In genomic region chr3:50427255-50427654, GRCh38 we compare ENCODE assay signal across 20 cellular contexts.
A peak's percentile ranks its signal among the peaks of the same experiment; 100 is the strongest.
DNase-seq lines count a peak whose midpoint lies in the region; ATAC-seq and TF ChIP-seq lines count a peak whose summit lies in the region.
"Had no signal": no experiment of that assay in that cellular context is flagged by ENCODE, and none has a peak within 500 bp of the region (broad histone marks: within the 10 kb centered on the region; RNA-seq: fewer than 3 reads in every experiment).

No MANE protein-coding gene starts in this region.

- no peak overlapping the region for H4K8ac ChIP-seq in mesendoderm (ENCODE audit: low read depth, low read length)

- peak overlapping the region; percentile 8 for H3K56ac ChIP-seq in mesendoderm (ENCODE audit: low read length)

- no peaks in the 10 kb centered on the region for H3K36me3 Mint-ChIP-seq in stimulated activated effector memory CD8-positive, alpha-beta T cell treated with anti-CD3 and anti-CD28 coated beads, Interleukin-12 subunit alpha, Interleukin-12 subunit beta, amount 100 ng/mL, for 72 hours
- H3K36me3 Mint-ChIP-seq: CD8-positive, alpha-beta T cell had no signal

- H3K4ac ChIP-seq in mesendoderm (ENCODE audit: low read depth, low read length), result no peak overlapping the region

- no peak overlapping the region for H2BK15ac ChIP-seq in mesendoderm (replicated peaks; ENCODE audit: low read depth)

- H3K4me2 ChIP-seq in mesendoderm (ENCODE audit: low read length), result no peak overlapping the region
- H3K4me2 ChIP-seq: GM23338 had no signal

- H3K9ac ChIP-seq in mesendoderm (ENCODE audit: low read length), result no peak overlapping the region

- no peak for ATAC-seq in stimulated activated effector memory CD8-positive, alpha-beta T cell treated with anti-CD3 and anti-CD28 coated beads, Interleukin-12 subunit alpha, Interleukin-12 subunit beta, amount 100 ng/mL, for 72 hours
- ATAC-seq in GM21515 (IDR thresholded peaks at IDR 0.05; ENCODE audit: unreplicated experiment) (no peak), heart left ventricle (no peak)
- ATAC-seq: GM23338 had no signal

- no peak overlapping the region for H2AK5ac ChIP-seq in mesendoderm (ENCODE audit: low read length)

- no peak overlapping the region for H3K23ac ChIP-seq in mesendoderm (ENCODE audit: low read length)

- no peaks in the 10 kb centered on the region for H3K79me2 ChIP-seq in mesendoderm (ENCODE audit: control insufficient read depth, insufficient read depth, low read length)

- no CpG with 5 or more reads among the region's 13 CpGs for WGBS in mesendoderm (ENCODE audit: extremely low coverage, insufficient coverage, low lambda C conversion rate)
- WGBS in heart left ventricle, 4 donors, result 93 to 96% (median 94%) methylated on average over 13 of the region's 13 CpGs

- no peak overlapping the region for H3K27ac ChIP-seq in mesendoderm (ENCODE audit: low read depth, low read length)
- H3K27ac ChIP-seq in heart left ventricle, result no peak overlapping the region
- H3K27ac ChIP-seq: C4-2B had no signal

- peak; percentile 54 for DNase-seq in NCI-H1092 (lab: John Stamatoyannopoulos, UW)
- DNase-seq in NCI-H69 (lab: John Stamatoyannopoulos, UW), result peak; percentile 68
- DNase-seq in mesendoderm, result no peak
- DNase-seq in stimulated activated effector memory CD8-positive, alpha-beta T cell treated with anti-CD3 and anti-CD28 coated beads, Interleukin-12 subunit alpha, Interleukin-12 subunit beta, amount 100 ng/mL, for 72 hours (ENCODE audit: low spot score in 2 of 2), result no peak
- DNase-seq in ureter (ENCODE audit: low spot score), result no peak
- no peak for DNase-seq in heart left ventricle
- DNase-seq: Caco-2; CD8-positive, alpha-beta T cell; H9; NCI-H1048; NCI-H146; NCI-H1930; NCI-H510A; NCI-H82; SHP77 treated with DMSO at 0.1 percent for 48 hours; T-helper 1 cell had no signal

- H3K4me1 ChIP-seq in mesendoderm (ENCODE audit: control insufficient read depth, low read depth, low read length) (peaks cover 7% of the 10 kb centered on the region), heart left ventricle (peaks cover 0 to 10% (median 0%) of the 10 kb centered on the region in 12 donors)
- H3K4me1 ChIP-seq: Caco-2 had no signal

- no peaks in the 10 kb centered on the region for H3K36me3 ChIP-seq in mesendoderm (ENCODE audit: control insufficient read depth, insufficient read depth, low read length)
- no peaks in the 10 kb centered on the region for H3K36me3 ChIP-seq in heart left ventricle

- intact Hi-C loops in heart left ventricle (cut with DNase I), result no loop called here

- no peaks in the 10 kb centered on the region for H3K79me1 ChIP-seq in mesendoderm (ENCODE audit: low read length)

- no peak overlapping the region for H3K4me3 Mint-ChIP-seq in stimulated activated effector memory CD8-positive, alpha-beta T cell treated with anti-CD3 and anti-CD28 coated beads, Interleukin-12 subunit alpha, Interleukin-12 subunit beta, amount 100 ng/mL, for 72 hours
- H3K4me3 Mint-ChIP-seq: B cell; CD8-positive, alpha-beta T cell; GM23338; H9 had no signal

- no peak for TF ChIP-seq POLR2A in heart left ventricle (IDR thresholded peaks at IDR 0.05)

- H3K9me3 Mint-ChIP-seq in stimulated activated effector memory CD8-positive, alpha-beta T cell treated with anti-CD3 and anti-CD28 coated beads, Interleukin-12 subunit alpha, Interleukin-12 subunit beta, amount 100 ng/mL, for 72 hours, result no peaks in the 10 kb centered on the region
- H3K9me3 Mint-ChIP-seq: CD8-positive, alpha-beta T cell; GM23338; H9 had no signal

- no peak overlapping the region for H3K18ac ChIP-seq in mesendoderm (ENCODE audit: low read length)

- H3K4me1 Mint-ChIP-seq in stimulated activated effector memory CD8-positive, alpha-beta T cell treated with anti-CD3 and anti-CD28 coated beads, Interleukin-12 subunit alpha, Interleukin-12 subunit beta, amount 100 ng/mL, for 72 hours, result peaks cover 65% of the 10 kb centered on the region
- H3K4me1 Mint-ChIP-seq: B cell had no signal

- no peaks in the 10 kb centered on the region for H3K9me3 ChIP-seq in heart left ventricle
- H3K9me3 ChIP-seq: Caco-2 had no signal

- H3K27ac Mint-ChIP-seq in stimulated activated effector memory CD8-positive, alpha-beta T cell treated with anti-CD3 and anti-CD28 coated beads, Interleukin-12 subunit alpha, Interleukin-12 subunit beta, amount 100 ng/mL, for 72 hours, result peak overlapping the region; percentile 88
- H3K27ac Mint-ChIP-seq: B cell, GM23338 had no signal

- H2BK120ac ChIP-seq in mesendoderm (ENCODE audit: low read depth, low read length), result no peak overlapping the region

- H3K4me3 ChIP-seq in mesendoderm (ENCODE audit: low read length) (no peak overlapping the region), heart left ventricle (no peak overlapping the region)
- H3K4me3 ChIP-seq: GM23338 had no signal

- H4K5ac ChIP-seq in mesendoderm (ENCODE audit: low read length), result no peak overlapping the region

- H3K27me3 ChIP-seq in mesendoderm (ENCODE audit: insufficient read depth, low read length, poor library complexity), result no peaks in the 10 kb centered on the region
- no peaks in the 10 kb centered on the region for H3K27me3 ChIP-seq in heart left ventricle

- H2BK5ac ChIP-seq in mesendoderm (ENCODE audit: low read length), result no peak overlapping the region

- TF ChIP-seq CTCF in heart left ventricle (IDR thresholded peaks at IDR 0.05), result no peak

Comparison
In these comparisons a context has a peak if more than half of its experiments do, and no peak if none do; other contexts are left out.
1. DNase-seq: peak in NCI-H1092 (single experiment) and NCI-H69 (single experiment); none in mesendoderm (single experiment), stimulated activated effector memory CD8-positive, alpha-beta T cell treated with anti-CD3 and anti-CD28 coated beads, Interleukin-12 subunit alpha, Interleukin-12 subunit beta, amount 100 ng/mL, for 72 hours (0 of 2), ureter (single experiment) and heart left ventricle (0 of 5).